Comparison of ENCODE assay signal across 25 cellular contexts in genomic region chr4:150546286-150546685, GRCh38. TPM values are rescaled to one million over a fixed set of nuclear protein-coding genes. Genes with fewer than 3 reads are reported as not detected.
"Had no signal": no experiment of that assay in that cellular context is flagged by ENCODE, and none has a peak within 500 bp of the region (broad histone marks: within the 10 kb centered on the region; RNA-seq: fewer than 3 reads in every experiment).

No MANE protein-coding gene starts in this region.

- H3K4me1 ChIP-seq: esophagus squamous epithelium, parathyroid adenoma, prostate gland, right atrium auricular region, transverse colon had no signal

- ATAC-seq: effector memory CD8-positive, alpha-beta T cell; heart left ventricle; left lobe of liver; mucosa of descending colon; natural killer cell; stimulated activated naive B cell treated with anti-CD40 and anti-IgM and Interleukin-4, amounts not matched to agents 10 μg/mL and 1 μg/mL and 100 μg/mL, for 72 hours; stimulated activated naive CD8-positive, alpha-beta T cell treated with anti-CD3 and anti-CD28 coated beads, Interleukin-15, amount 100 ng/mL, for 72 hours had no signal

- H3K4me1 Mint-ChIP-seq: natural killer cell; stimulated activated naive B cell treated with anti-CD40 and anti-IgM and Interleukin-4, amounts not matched to agents 10 μg/mL and 1 μg/mL and 100 μg/mL, for 72 hours; stimulated activated naive CD8-positive, alpha-beta T cell treated with anti-CD3 and anti-CD28 coated beads, Interleukin-15, amount 100 ng/mL, for 72 hours had no signal

- H3K27me3 ChIP-seq: esophagus squamous epithelium, heart left ventricle, right atrium auricular region, sigmoid colon, transverse colon had no signal

- H3K27ac Mint-ChIP-seq: effector memory CD8-positive, alpha-beta T cell; stimulated activated naive B cell treated with anti-CD40 and anti-IgM and Interleukin-4, amounts not matched to agents 10 μg/mL and 1 μg/mL and 100 μg/mL, for 72 hours; stimulated activated naive CD8-positive, alpha-beta T cell treated with anti-CD3 and anti-CD28 coated beads, Interleukin-15, amount 100 ng/mL, for 72 hours had no signal

- H3K9me3 ChIP-seq: esophagus squamous epithelium, heart left ventricle, mucosa of descending colon, prostate gland, right atrium auricular region, sigmoid colon, thoracic aorta, transverse colon had no signal

- H3K9ac ChIP-seq: parathyroid adenoma had no signal

- DNase-seq: effector memory CD8-positive, alpha-beta T cell; esophagus squamous epithelium; foreskin fibroblast; heart left ventricle; hippocampal formation; islet precursor cell; mammary epithelial cell; mucosa of descending colon; natural killer cell; sigmoid colon; stimulated activated CD4-positive, alpha-beta T cell treated with anti-CD3 and anti-CD28 coated beads, Interleukin-2, amount 100 ng/mL, for 24 hours; stimulated activated CD4-positive, alpha-beta T cell treated with anti-CD3 and anti-CD28 coated beads, Interleukin-4, amount 100 ng/mL, for 4 hours; stimulated activated naive B cell treated with anti-CD40 and anti-IgM and Interleukin-4, amounts not matched to agents 10 μg/mL and 1 μg/mL and 100 μg/mL, for 72 hours; stimulated activated naive CD8-positive, alpha-beta T cell treated with anti-CD3 and anti-CD28 coated beads, Interleukin-15, amount 100 ng/mL, for 72 hours; transverse colon had no signal

- H3K9me3 Mint-ChIP-seq: effector memory CD8-positive, alpha-beta T cell; natural killer cell; neural crest cell; stimulated activated naive B cell treated with anti-CD40 and anti-IgM and Interleukin-4, amounts not matched to agents 10 μg/mL and 1 μg/mL and 100 μg/mL, for 72 hours; stimulated activated naive CD8-positive, alpha-beta T cell treated with anti-CD3 and anti-CD28 coated beads, Interleukin-15, amount 100 ng/mL, for 72 hours had no signal

- H3K36me3 ChIP-seq: esophagus squamous epithelium, heart left ventricle, prostate gland, right atrium auricular region, sigmoid colon, thoracic aorta, transverse colon had no signal

- H3K4me3 ChIP-seq: esophagus squamous epithelium, heart left ventricle, mucosa of descending colon, prostate gland, right atrium auricular region, sigmoid colon, skin epidermis, thoracic aorta, transverse colon had no signal

- H3K27me3 Mint-ChIP-seq: effector memory CD8-positive, alpha-beta T cell; stimulated activated naive B cell treated with anti-CD40 and anti-IgM and Interleukin-4, amounts not matched to agents 10 μg/mL and 1 μg/mL and 100 μg/mL, for 72 hours; stimulated activated naive CD8-positive, alpha-beta T cell treated with anti-CD3 and anti-CD28 coated beads, Interleukin-15, amount 100 ng/mL, for 72 hours had no signal

- H3K79me2 ChIP-seq: parathyroid adenoma had no signal

- H3K27ac ChIP-seq: esophagus squamous epithelium, heart left ventricle, parathyroid adenoma, prostate gland, right atrium auricular region, sigmoid colon, skin epidermis, thoracic aorta, transverse colon had no signal

- H3K36me3 Mint-ChIP-seq: natural killer cell had no signal

- H2AFZ ChIP-seq: parathyroid adenoma had no signal

- H3K4me3 Mint-ChIP-seq: effector memory CD8-positive, alpha-beta T cell; natural killer cell; neural crest cell; stimulated activated naive B cell treated with anti-CD40 and anti-IgM and Interleukin-4, amounts not matched to agents 10 μg/mL and 1 μg/mL and 100 μg/mL, for 72 hours; stimulated activated naive CD8-positive, alpha-beta T cell treated with anti-CD3 and anti-CD28 coated beads, Interleukin-15, amount 100 ng/mL, for 72 hours had no signal

RNA-seq across cellular contexts. Expression of gene MAB21L2, which starts 35.7 kb away (rescaled TPM):
- total RNA-seq: lower leg skin, mammary epithelial cell, natural killer cell, subcutaneous adipose tissue, ureter had no signal
- polyA plus RNA-seq: mammary epithelial cell had no signal
